In genomic region chr22:30304495-30305244, GRCh38 we compare ENCODE assay signal across 9 cellular contexts. TPM values are rescaled to one million over a fixed set of nuclear protein-coding genes. Genes with fewer than 3 reads are reported as not detected.
DNase-seq lines count a peak whose midpoint lies in the region; ATAC-seq and TF ChIP-seq lines count a peak whose summit lies in the region.
"Had no signal": no experiment of that assay in that cellular context is flagged by ENCODE, and none has a peak within 500 bp of the region (broad histone marks: within the 10 kb centered on the region; RNA-seq: fewer than 3 reads in every experiment).

No MANE protein-coding gene starts in this region.

- no peak for ATAC-seq in activated CD8-positive, alpha-beta T cell treated with anti-CD3 and anti-CD28 coated beads for 36 hours
- ATAC-seq in HG02798 (IDR thresholded peaks at IDR 0.05; ENCODE audit: poor library complexity, unreplicated experiment) (no peak), GM18861 (IDR thresholded peaks at IDR 0.05; ENCODE audit: unreplicated experiment) (no peak), GM21717 (IDR thresholded peaks at IDR 0.05; ENCODE audit: unreplicated experiment) (no peak)

- peak overlapping the region; percentile 91 for H3K27ac Mint-ChIP-seq in T-helper 1 cell treated with Interleukin-12 subunit alpha and Interleukin-12 subunit beta and Interleukin-4 antibody, amounts not matched to agents 30 μg/mL and 1 μg/mL, for 36 hours
- peak overlapping the region; percentile 96 for H3K27ac Mint-ChIP-seq in activated CD8-positive, alpha-beta T cell treated with anti-CD3 and anti-CD28 coated beads for 36 hours

- H3K36me3 ChIP-seq in hepatocyte (replicated peaks; ENCODE audit: insufficient read depth, low read depth) (no peaks in the 10 kb centered on the region), thymus (ENCODE audit: control insufficient read depth, insufficient read depth) (peaks cover 10% of the 10 kb centered on the region)

- H3K27ac ChIP-seq in hepatocyte (peak overlapping the region; percentile 86), thymus (ENCODE audit: low read depth) (peak overlapping the region; percentile 98)

- peak overlapping the region; percentile 77 for H3K4me3 Mint-ChIP-seq in T-helper 1 cell treated with Interleukin-12 subunit alpha and Interleukin-12 subunit beta and Interleukin-4 antibody, amounts not matched to agents 30 μg/mL and 1 μg/mL, for 36 hours
- peak overlapping the region; percentile 67 for H3K4me3 Mint-ChIP-seq in activated CD8-positive, alpha-beta T cell treated with anti-CD3 and anti-CD28 coated beads for 36 hours

- POLR2A ChIA-PET in activated CD8-positive, alpha-beta T cell treated with anti-CD3 and anti-CD28 coated beads for 36 hours (lab: Charles Lee) = interaction anchor here (1.0 to 4.2 kb wide), 7 partner anchors 9 to 51 kb away, joined by 3 to 22 read pairs (median 4); partner anchors contain the start of gene SF3A1

- no peaks in the 10 kb centered on the region for H3K9me3 Mint-ChIP-seq in T-helper 1 cell treated with Interleukin-12 subunit alpha and Interleukin-12 subunit beta and Interleukin-4 antibody, amounts not matched to agents 30 μg/mL and 1 μg/mL, for 36 hours
- no peaks in the 10 kb centered on the region for H3K9me3 Mint-ChIP-seq in activated CD8-positive, alpha-beta T cell treated with anti-CD3 and anti-CD28 coated beads for 36 hours

- H3K4me3 ChIP-seq in hepatocyte (no peak overlapping the region), thymus (ENCODE audit: low read length) (no peak overlapping the region)

- CTCF ChIA-PET in activated CD8-positive, alpha-beta T cell treated with anti-CD3 and anti-CD28 coated beads for 36 hours (lab: Charles Lee) = interaction anchor here (1.6 to 9.5 kb wide), 3 partner anchors 9 to 15 kb away, joined by 4 to 81 read pairs (median 7); partner anchors contain the start of gene CASTOR1

- H3K36me3 Mint-ChIP-seq in T-helper 1 cell treated with Interleukin-12 subunit alpha and Interleukin-12 subunit beta and Interleukin-4 antibody, amounts not matched to agents 30 μg/mL and 1 μg/mL, for 36 hours (ENCODE audit: low read depth) = peaks cover 35% of the 10 kb centered on the region
- peaks cover 16% of the 10 kb centered on the region for H3K36me3 Mint-ChIP-seq in activated CD8-positive, alpha-beta T cell treated with anti-CD3 and anti-CD28 coated beads for 36 hours (ENCODE audit: low read depth)

- H4K20me1 ChIP-seq in hepatocyte (ENCODE audit: insufficient read depth, poor library complexity, severe bottlenecking) = peaks cover 10% of the 10 kb centered on the region

- peaks cover 77% of the 10 kb centered on the region for H3K4me1 Mint-ChIP-seq in T-helper 1 cell treated with Interleukin-12 subunit alpha and Interleukin-12 subunit beta and Interleukin-4 antibody, amounts not matched to agents 30 μg/mL and 1 μg/mL, for 36 hours (ENCODE audit: low read depth)
- H3K4me1 Mint-ChIP-seq in activated CD8-positive, alpha-beta T cell treated with anti-CD3 and anti-CD28 coated beads for 36 hours (ENCODE audit: low read depth) = peaks cover 88% of the 10 kb centered on the region

- peaks cover 54% of the 10 kb centered on the region for H3K79me2 ChIP-seq in hepatocyte

- TF ChIP-seq CTCF in activated CD8-positive, alpha-beta T cell treated with anti-CD3 and anti-CD28 coated beads for 36 hours (IDR thresholded peaks at IDR 0.05) = no peak
- no peak for TF ChIP-seq CTCF in hepatocyte (IDR thresholded peaks at IDR 0.05; ENCODE audit: poor library complexity)

- peak overlapping the region; percentile 40 for H3K4me2 ChIP-seq in hepatocyte

- no peaks in the 10 kb centered on the region for H3K9me2 ChIP-seq in hepatocyte (replicated peaks; ENCODE audit: insufficient read depth)

- WGBS in hepatocyte (ENCODE audit: low lambda C conversion rate, missing lambda C conversion rate) = 81% methylated on average over 7 of the region's 7 CpGs
- 53% methylated on average over 7 of the region's 7 CpGs for WGBS in thymus

- DNase-seq in T-helper 1 cell = no peak
- no peak for DNase-seq in activated CD8-positive, alpha-beta T cell treated with anti-CD3 and anti-CD28 coated beads for 36 hours
- no peak for DNase-seq in hepatocyte (ENCODE audit: low spot score)
- DNase-seq: occipital lobe had no signal

- no peaks in the 10 kb centered on the region for H3K9me3 ChIP-seq in hepatocyte (ENCODE audit: low read depth)
- H3K9me3 ChIP-seq in thymus (ENCODE audit: control insufficient read depth) = no peaks in the 10 kb centered on the region

- intact Hi-C loops in activated CD8-positive, alpha-beta T cell treated with anti-CD3 and anti-CD28 coated beads for 36 hours (cut with micrococcal nuclease) = no loop called here

- no peaks in the 10 kb centered on the region for H3K27me3 Mint-ChIP-seq in T-helper 1 cell treated with Interleukin-12 subunit alpha and Interleukin-12 subunit beta and Interleukin-4 antibody, amounts not matched to agents 30 μg/mL and 1 μg/mL, for 36 hours (ENCODE audit: low read depth)
- no peaks in the 10 kb centered on the region for H3K27me3 Mint-ChIP-seq in activated CD8-positive, alpha-beta T cell treated with anti-CD3 and anti-CD28 coated beads for 36 hours

- H3K4me1 ChIP-seq in hepatocyte (ENCODE audit: insufficient read depth) (peaks cover 32% of the 10 kb centered on the region), thymus (ENCODE audit: control insufficient read depth, insufficient read depth, low read length) (peaks cover 71% of the 10 kb centered on the region)

- H3K27me3 ChIP-seq in hepatocyte (no peaks in the 10 kb centered on the region), thymus (ENCODE audit: control insufficient read depth, insufficient read depth) (no peaks in the 10 kb centered on the region)

- no peak overlapping the region for H2AFZ ChIP-seq in hepatocyte

RNA-seq across cellular contexts. Expression of gene CASTOR1, which starts 15.4 kb away (rescaled TPM):
- total RNA-seq in activated CD8-positive, alpha-beta T cell treated with anti-CD3 and anti-CD28 coated beads for 36 hours = 1 to 10 TPM; 4.2 to 5.1 TPM
- 30.9 and 48.0 TPM in 2 replicates for total RNA-seq in hepatocyte
- polyA plus RNA-seq in hepatocyte (43.5 and 53.5 TPM in 2 replicates), thymus (19.6 TPM)

RNA-seq across cellular contexts. Expression of gene TBC1D10A, which starts 22.1 kb away (rescaled TPM):
- 10 to 100 TPM; 20.5 to 21.1 TPM for total RNA-seq in activated CD8-positive, alpha-beta T cell treated with anti-CD3 and anti-CD28 coated beads for 36 hours
- total RNA-seq in hepatocyte = 15.7 and 23.4 TPM in 2 replicates
- 38.7 and 39.9 TPM in 2 replicates for polyA plus RNA-seq in hepatocyte
- 39.0 TPM for polyA plus RNA-seq in thymus

RNA-seq across cellular contexts. Expression of gene OSM, which starts 38.0 kb away (rescaled TPM):
- total RNA-seq in activated CD8-positive, alpha-beta T cell treated with anti-CD3 and anti-CD28 coated beads for 36 hours = 10 to 100 TPM; 44.3 to 45.7 TPM
- total RNA-seq in hepatocyte = 0.48 and 1.5 TPM in 2 replicates
- not detected in 2 replicates for polyA plus RNA-seq in hepatocyte
- 6.0 TPM for polyA plus RNA-seq in thymus

RNA-seq across cellular contexts. Expression of gene SF3A1, which starts 52.0 kb away (rescaled TPM):
- 100 to 1,000 TPM; 252 to 262 TPM for total RNA-seq in activated CD8-positive, alpha-beta T cell treated with anti-CD3 and anti-CD28 coated beads for 36 hours
- 45.8 and 48.6 TPM in 2 replicates for total RNA-seq in hepatocyte
- polyA plus RNA-seq in hepatocyte (82.5 and 84.6 TPM in 2 replicates), thymus (25.7 TPM)

RNA-seq across cellular contexts. Expression of gene CCDC157, which starts 52.1 kb away (rescaled TPM):
- 1 to 10 TPM; 2.2 to 2.4 TPM for total RNA-seq in activated CD8-positive, alpha-beta T cell treated with anti-CD3 and anti-CD28 coated beads for 36 hours
- total RNA-seq in hepatocyte = 4.1 and 5.3 TPM in 2 replicates
- 5.4 TPM in 2 replicates for polyA plus RNA-seq in hepatocyte
- 3.2 TPM for polyA plus RNA-seq in thymus

Comparison
In these comparisons a context has a peak if more than half of its experiments do, and no peak if none do; other contexts are left out.
1. RNA of gene OSM, which starts 38.0 kb away (total RNA-seq): 44.3 to 45.7 TPM in activated CD8-positive, alpha-beta T cell treated with anti-CD3 and anti-CD28 coated beads for 36 hours; 0.48 to 1.5 TPM in hepatocyte; every median in the first group is over 10 times any median in the second.